In the genomic region with DNA sequence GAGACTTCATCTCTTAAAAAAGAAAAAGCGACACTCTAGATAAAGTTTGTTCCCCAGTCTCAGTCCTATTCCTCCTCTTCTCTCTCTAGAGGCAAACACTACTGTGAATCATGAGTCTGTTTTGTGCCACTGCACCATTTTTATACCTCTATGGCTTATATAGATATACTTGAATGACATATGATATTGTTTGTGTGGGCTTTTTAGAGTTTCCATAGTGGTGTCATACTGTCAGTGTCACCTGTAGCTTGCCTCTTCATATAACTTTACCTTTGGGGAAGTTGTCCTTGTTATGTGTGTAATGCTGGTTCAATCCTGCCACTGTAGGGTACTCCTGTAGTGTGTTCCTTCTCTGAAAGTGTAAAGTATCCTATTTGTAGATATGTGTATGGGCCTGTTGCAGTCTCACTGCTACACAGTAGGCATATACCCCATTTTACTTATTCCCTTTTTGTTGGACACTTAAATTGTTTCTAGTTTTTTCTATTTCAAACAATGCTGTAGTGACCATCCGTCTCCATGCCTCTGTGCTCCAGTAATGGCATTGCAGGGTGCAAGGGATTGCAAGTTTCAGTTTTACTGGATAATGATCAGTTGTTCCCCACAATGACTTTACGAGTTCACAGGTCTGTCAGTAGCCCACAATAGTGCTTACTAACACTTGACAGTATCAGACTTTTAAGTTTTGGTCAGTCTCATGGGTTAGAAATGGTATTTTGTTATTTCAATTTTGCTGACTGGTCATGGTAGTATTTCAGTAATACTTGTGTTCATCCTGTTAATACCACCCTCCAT, we compare ENCODE assay signal across 10 cellular contexts. TPM values are rescaled to one million over a fixed set of nuclear protein-coding genes. Genes with fewer than 3 reads are reported as not detected.
DNase-seq lines count a peak whose midpoint lies in the region; ATAC-seq and TF ChIP-seq lines count a peak whose summit lies in the region.
"Had no signal": no experiment of that assay in that cellular context is flagged by ENCODE, and none has a peak within 500 bp of the region (broad histone marks: within the 10 kb centered on the region; RNA-seq: fewer than 3 reads in every experiment).

No MANE protein-coding gene starts in this region.

- H3K27ac ChIP-seq in hepatocyte (no peak overlapping the region), substantia nigra (ENCODE audit: low read depth, low read length, poor library complexity, severe bottlenecking) (peak overlapping the region; percentile 58), neuronal stem cell (replicated peaks; ENCODE audit: low read length) (no peak overlapping the region)
- H3K27ac ChIP-seq: KMS-11 had no signal

- H2BK12ac ChIP-seq in neuronal stem cell (ENCODE audit: low read length) = no peak overlapping the region

- no peak overlapping the region for H3K9ac ChIP-seq in neuronal stem cell (ENCODE audit: low read depth, low read length, poor library complexity)
- H3K9ac ChIP-seq: KMS-11 had no signal

- H4K8ac ChIP-seq in neuronal stem cell (ENCODE audit: low read depth, low read length) = no peak overlapping the region

- 87% methylated on average over 3 of the region's 3 CpGs for WGBS in hepatocyte (ENCODE audit: low lambda C conversion rate, missing lambda C conversion rate)
- no CpG with 5 or more reads among the region's 3 CpGs for WGBS in neuronal stem cell (ENCODE audit: extremely low coverage in 2 of 2, insufficient read length in 2 of 2, insufficient replicate concordance in 1 of 2), 2 donors

- H4K91ac ChIP-seq in neuronal stem cell (ENCODE audit: low read depth, low read length, poor library complexity) = no peak overlapping the region

- H3K27me3 Mint-ChIP-seq in activated T-cell treated with anti-CD3 and anti-CD28 coated beads, Interleukin-2, amount 50 U/mL, for 4 hours (ENCODE audit: low read depth) = no peaks in the 10 kb centered on the region
- no peaks in the 10 kb centered on the region for H3K27me3 Mint-ChIP-seq in activated T-helper 17 cell treated with anti-CD3 and anti-CD28 coated beads, Interleukin-2, amount 50 U/mL, for 72 hours

- H2AFZ ChIP-seq in hepatocyte = no peak overlapping the region
- H2AFZ ChIP-seq in neuronal stem cell (ENCODE audit: low read length) = no peak overlapping the region

- H3K36me3 ChIP-seq in hepatocyte (replicated peaks; ENCODE audit: insufficient read depth, low read depth) = no peaks in the 10 kb centered on the region
- peaks cover 6 to 68% of the 10 kb centered on the region in 2 donors for H3K36me3 ChIP-seq in neuronal stem cell (replicated peaks in 1 of 2; ENCODE audit: control insufficient read depth in 2 of 2, insufficient read depth in 2 of 2, low read length in 2 of 2)

- no peak overlapping the region for H2BK120ac ChIP-seq in neuronal stem cell (ENCODE audit: low read depth, low read length)

- H3K4ac ChIP-seq in neuronal stem cell (ENCODE audit: low read length) = no peak overlapping the region

- H3K27me3 ChIP-seq in hepatocyte = no peaks in the 10 kb centered on the region
- H3K27me3 ChIP-seq in neuronal stem cell (ENCODE audit: control insufficient read depth in 3 of 3, insufficient read depth in 3 of 3, low read depth in 1 of 3, low read length in 3 of 3) = no peaks in the 10 kb centered on the region

- peaks cover 69% of the 10 kb centered on the region for H3K4me1 Mint-ChIP-seq in activated T-cell treated with anti-CD3 and anti-CD28 coated beads, Interleukin-2, amount 50 U/mL, for 4 hours (ENCODE audit: low read depth)
- H3K4me1 Mint-ChIP-seq in activated T-helper 17 cell treated with anti-CD3 and anti-CD28 coated beads, Interleukin-2, amount 50 U/mL, for 72 hours = peaks cover 53% of the 10 kb centered on the region

- peaks cover 22% of the 10 kb centered on the region for H4K20me1 ChIP-seq in hepatocyte (ENCODE audit: insufficient read depth, poor library complexity, severe bottlenecking)

- H3K4me2 ChIP-seq in hepatocyte (peak overlapping the region; percentile 95), neuronal stem cell (ENCODE audit: insufficient read depth, low read length, poor library complexity, severe bottlenecking) (no peak overlapping the region)
- H3K4me2 ChIP-seq: KMS-11 had no signal

- no peak overlapping the region for H2BK5ac ChIP-seq in neuronal stem cell (ENCODE audit: low read length)

- H3K4me3 ChIP-seq in hepatocyte = no peak overlapping the region
- H3K4me3 ChIP-seq in neuronal stem cell (ENCODE audit: low read length in 2 of 2) = no peak overlapping the region

- no peak overlapping the region for H2BK15ac ChIP-seq in neuronal stem cell (ENCODE audit: low read length)

- peak; percentile 54 to 58 for ATAC-seq in activated T-cell treated with anti-CD3 and anti-CD28 coated beads, Interleukin-2, amount 50 U/mL, for 4 hours
- ATAC-seq in activated T-helper 17 cell treated with anti-CD3 and anti-CD28 coated beads, Interleukin-2, amount 50 U/mL, for 72 hours (replicated peaks) = peak; percentile 53

- peaks cover 10% of the 10 kb centered on the region for H3K36me3 Mint-ChIP-seq in activated T-cell treated with anti-CD3 and anti-CD28 coated beads, Interleukin-2, amount 50 U/mL, for 4 hours (ENCODE audit: insufficient read depth)
- H3K36me3 Mint-ChIP-seq in activated T-helper 17 cell treated with anti-CD3 and anti-CD28 coated beads, Interleukin-2, amount 50 U/mL, for 72 hours (ENCODE audit: low read depth) = peaks cover 80% of the 10 kb centered on the region

- no peak overlapping the region for H2AK5ac ChIP-seq in neuronal stem cell (ENCODE audit: low read depth, low read length)

- no peaks in the 10 kb centered on the region for H3K9me2 ChIP-seq in hepatocyte (replicated peaks; ENCODE audit: insufficient read depth)

- no peak for TF ChIP-seq CTCF in hepatocyte (IDR thresholded peaks at IDR 0.05; ENCODE audit: poor library complexity)

- no peak overlapping the region for H3K18ac ChIP-seq in neuronal stem cell (ENCODE audit: low read length)

- H3K4me3 Mint-ChIP-seq in activated T-cell treated with anti-CD3 and anti-CD28 coated beads, Interleukin-2, amount 50 U/mL, for 4 hours = peak overlapping the region; percentile 69
- peak overlapping the region; percentile 99 for H3K4me3 Mint-ChIP-seq in activated T-helper 17 cell treated with anti-CD3 and anti-CD28 coated beads, Interleukin-2, amount 50 U/mL, for 72 hours

- DNase-seq in activated T-cell treated with anti-CD3 and anti-CD28 coated beads, Interleukin-2, amount 50 U/mL, for 4 hours = no peak
- no peak for DNase-seq in activated T-cell treated with anti-CD3 and anti-CD28 coated beads, Interleukin-2, amount 50 U/mL, for 1 hour
- DNase-seq in hepatocyte (ENCODE audit: low spot score) (no peak), substantia nigra (lab: John Stamatoyannopoulos, UW) (no peak), neuronal stem cell (ENCODE audit: low spot score) (no peak)
- DNase-seq in stimulated activated CD4-positive, alpha-beta T cell treated with anti-CD3 and anti-CD28 coated beads, Interleukin-12 subunit alpha, Interleukin-12 subunit beta, amount 100 ng/mL, for 4 hours = no peak
- DNase-seq in activated effector memory CD4-positive, alpha-beta T cell treated with Interleukin-2 at 50 U/mL for 16 hours = no peak

- H3K23ac ChIP-seq in neuronal stem cell (ENCODE audit: low read depth, low read length, poor library complexity) = no peak overlapping the region

- H3K9me3 ChIP-seq in hepatocyte (ENCODE audit: low read depth) = no peaks in the 10 kb centered on the region
- peaks cover 0 to 5% of the 10 kb centered on the region in 2 donors for H3K9me3 ChIP-seq in neuronal stem cell (replicated peaks in 1 of 2; ENCODE audit: control insufficient read depth in 2 of 2, insufficient read depth in 1 of 2, low read depth in 1 of 2, low read length in 2 of 2)

- no peaks in the 10 kb centered on the region for H3K9me3 Mint-ChIP-seq in activated T-cell treated with anti-CD3 and anti-CD28 coated beads, Interleukin-2, amount 50 U/mL, for 4 hours
- H3K9me3 Mint-ChIP-seq in activated T-helper 17 cell treated with anti-CD3 and anti-CD28 coated beads, Interleukin-2, amount 50 U/mL, for 72 hours = no peaks in the 10 kb centered on the region

- H3K79me1 ChIP-seq in neuronal stem cell (ENCODE audit: low read depth, low read length) = peaks cover 5% of the 10 kb centered on the region

- peak overlapping the region; percentile 77 for H3K27ac Mint-ChIP-seq in activated T-helper 17 cell treated with anti-CD3 and anti-CD28 coated beads, Interleukin-2, amount 50 U/mL, for 72 hours

- peaks cover 30% of the 10 kb centered on the region for H3K4me1 ChIP-seq in hepatocyte (ENCODE audit: insufficient read depth)
- H3K4me1 ChIP-seq in neuronal stem cell (ENCODE audit: control insufficient read depth in 2 of 2, insufficient read depth in 1 of 2, low read depth in 1 of 2, low read length in 2 of 2) = peaks cover 0 to 23% of the 10 kb centered on the region in 2 donors

- no peak overlapping the region for H3K14ac ChIP-seq in neuronal stem cell (ENCODE audit: low read length)

- H3K79me2 ChIP-seq in hepatocyte = peaks cover 59% of the 10 kb centered on the region

RNA-seq across cellular contexts. Expression of a gene that starts 2.7 kb away (rescaled TPM):
- 10 to 100 TPM; 24.4 to 25.3 (median 24.7) TPM for total RNA-seq in activated T-cell treated with anti-CD3 and anti-CD28 coated beads, Interleukin-2, amount 50 U/mL, for 4 hours
- 100 to 1,000 TPM in 1 of 2 donors, 10 to 100 TPM in 1; 88.2 to 108 TPM for total RNA-seq in activated T-helper 17 cell treated with anti-CD3 and anti-CD28 coated beads, Interleukin-2, amount 50 U/mL, for 72 hours
- 79.7 and 86.5 TPM in 2 replicates for total RNA-seq in hepatocyte
- polyA plus RNA-seq in hepatocyte = 98.1 and 108 TPM in 2 replicates
- 60.6 TPM for polyA plus RNA-seq in neuronal stem cell (2013, experiment 1 of 2)
- polyA plus RNA-seq in neuronal stem cell (2013, experiment 2 of 2) = 61.2 TPM

RNA-seq across cellular contexts. Expression of a gene that starts 33.3 kb away (rescaled TPM):
- total RNA-seq in activated T-cell treated with anti-CD3 and anti-CD28 coated beads, Interleukin-2, amount 50 U/mL, for 4 hours = under 1 TPM in 2 of 3 donors, not detected in 1; 0.53 to 0.55 TPM
- not detected for total RNA-seq in activated T-helper 17 cell treated with anti-CD3 and anti-CD28 coated beads, Interleukin-2, amount 50 U/mL, for 72 hours
- total RNA-seq in hepatocyte = not detected in 2 replicates
- polyA plus RNA-seq in hepatocyte = not detected in 2 replicates
- 1.1 TPM for polyA plus RNA-seq in neuronal stem cell (2013, experiment 1 of 2)
- 0.96 TPM for polyA plus RNA-seq in neuronal stem cell (2013, experiment 2 of 2)
- polyA plus RNA-seq: BJ had no signal
